8 cellular contexts compared by ENCODE assay signal in the genomic region with DNA sequence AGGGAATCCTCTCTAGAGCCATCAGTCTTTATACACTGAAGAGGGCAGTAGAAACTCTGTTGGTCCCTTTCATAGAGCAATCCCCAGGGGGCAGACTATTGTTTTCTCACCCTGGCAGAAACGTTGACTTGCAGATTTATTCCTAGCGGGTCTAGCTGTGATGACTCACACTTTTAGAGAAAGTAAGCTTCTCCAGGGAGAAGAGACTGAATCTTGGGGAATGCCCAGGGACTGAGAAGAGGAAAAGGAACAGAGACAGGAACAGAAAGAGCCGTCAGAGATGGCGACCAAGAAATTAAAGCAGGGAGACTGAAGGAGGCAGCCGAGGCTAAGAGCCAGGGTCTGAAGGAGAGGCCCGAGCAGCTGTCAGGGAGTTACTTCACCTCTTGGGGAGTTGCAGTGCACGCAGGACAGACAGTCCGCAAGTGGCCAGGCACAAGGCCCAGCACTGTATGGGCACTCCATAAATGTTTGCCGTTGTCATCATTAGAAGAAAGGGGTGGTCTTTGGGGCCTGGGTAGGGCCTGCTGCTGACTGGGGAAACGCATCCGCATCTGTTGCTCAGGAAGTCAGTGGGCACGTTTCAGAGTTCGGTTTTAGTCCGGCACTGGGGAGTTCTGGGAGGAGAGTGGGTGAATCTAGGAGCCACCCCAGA. TPM values are rescaled to one million over a fixed set of nuclear protein-coding genes. Genes with fewer than 3 reads are reported as not detected.
DNase-seq lines count a peak whose midpoint lies in the region; ATAC-seq and TF ChIP-seq lines count a peak whose summit lies in the region.

No MANE protein-coding gene starts in this region.

- BruUV-seq in Panc1 (replicated peaks; lab: Mats Ljungman, UMichigan), result no TSS peak

- H3K27me3 ChIP-seq in Panc1 (ENCODE audit: control insufficient read depth, insufficient read depth, low read length) (no peaks in the 10 kb centered on the region), psoas muscle (ENCODE audit: insufficient read depth in 3 of 3, low read length in 2 of 3) (no peaks in the 10 kb centered on the region)

- DNase-seq in AML-193 (lab: John Stamatoyannopoulos, UW) (peak; percentile 83 to 88), GM13976 (ENCODE audit: low spot score) (peak; percentile 73), Panc1 (ENCODE audit: low read depth, low spot score) (peak; percentile 67), left cardiac atrium (peak; percentile 58), psoas muscle (peak; percentile 70 to 85), NCI-H774 (lab: John Stamatoyannopoulos, UW) (no peak)

- H3K4me3 ChIP-seq in Panc1 (ENCODE audit: low read depth in 2 of 2, low read length in 2 of 2), result no peak overlapping the region
- peak overlapping the region; percentile 42 for H3K4me3 ChIP-seq in psoas muscle

- TF ChIP-seq CTCF in GM13976 (IDR thresholded peaks at IDR 0.05; ENCODE audit: borderline replicate concordance, control extremely low read depth, extremely low read depth, insufficient read depth, missing control alignments) (peak; percentile 43), Panc1 (IDR thresholded peaks at IDR 0.05) (peak; percentile 70), psoas muscle (IDR thresholded peaks at IDR 0.05) (peak; percentile 53)

- WGBS in psoas muscle, 3 donors, result 9 to 16% (median 10%) methylated on average over 14 of the region's 14 CpGs

- H3K36me3 ChIP-seq in Panc1 (ENCODE audit: control insufficient read depth, insufficient read depth, low read length) (no peaks in the 10 kb centered on the region), psoas muscle (ENCODE audit: insufficient read depth in 1 of 2, low read depth in 1 of 2) (peaks cover 0 to 9% of the 10 kb centered on the region in 2 donors)

- CTCF ChIA-PET in Panc1 (lab: Charles Lee), result interaction anchor here (1.5 kb wide), 1 partner anchor 142 kb away, joined by 4 read pairs; no protein-coding TSS in a partner anchor

- intact Hi-C loops in Panc1 (cut with micrococcal nuclease; ENCODE audit: unreplicated experiment) (no loop called here), left cardiac atrium (cut with DNase I) (no loop called here), psoas muscle (cut with DNase I) (no loop called here)

- H3K27ac ChIP-seq in Panc1 (ENCODE audit: low read length), result peak overlapping the region; percentile 82
- peak overlapping the region; percentile 33 for H3K27ac ChIP-seq in angular gyrus (ENCODE audit: low read depth, low read length)
- peak overlapping the region; percentile 83 for H3K27ac ChIP-seq in psoas muscle

- POLR2A ChIA-PET in Panc1 (lab: Charles Lee), result no interaction called here

- peaks cover 55% of the 10 kb centered on the region for H3K4me1 ChIP-seq in Panc1 (ENCODE audit: control insufficient read depth, insufficient read depth, low read length)
- H3K4me1 ChIP-seq in psoas muscle, result peaks cover 65% of the 10 kb centered on the region

- peak; percentile 54 for ATAC-seq in HG03460 (IDR thresholded peaks at IDR 0.05; ENCODE audit: unreplicated experiment)
- ATAC-seq in Panc1, result peak; percentile 64
- ATAC-seq in left cardiac atrium, result peak; percentile 47 to 59
- peak; percentile 69 to 77 (median 74) for ATAC-seq in psoas muscle

- H3K9me3 ChIP-seq in Panc1 (ENCODE audit: control insufficient read depth, insufficient read depth, low read depth, low read length), result no peaks in the 10 kb centered on the region
- H3K9me3 ChIP-seq in psoas muscle, result no peaks in the 10 kb centered on the region

- in situ Hi-C loops in GM13976 (cut with MboI; ENCODE audit: low sequenced_read_pairs, unreplicated experiment) (no loop called here), Panc1 (cut with HindIII; ENCODE audit: low pct_unique_long_range_greater_than_20kb, low sequenced_read_pairs) (no loop called here)

RNA-seq across cellular contexts. Expression of a gene that starts 13.0 kb away (rescaled TPM):
- total RNA-seq in Panc1 (2021; ENCODE audit: unreplicated experiment), result 1.1 TPM
- polyA plus RNA-seq in Panc1 (2012; ENCODE audit: insufficient read length), result 1.8 TPM
- total RNA-seq in left cardiac atrium, result 1 to 10 TPM; 5.0 to 6.8 TPM
- not detected for total RNA-seq in psoas muscle
- under 1 TPM in 2 of 3 donors, not detected in 1; 0.20 to 0.39 TPM for polyA plus RNA-seq in psoas muscle

RNA-seq across cellular contexts. Expression of a gene that starts 18.4 kb away (rescaled TPM):
- total RNA-seq in Panc1 (2021; ENCODE audit: unreplicated experiment) (108 TPM), left cardiac atrium (100 to 1,000 TPM in 1 of 2 donors, 10 to 100 TPM in 1; 89.6 to 117 TPM), psoas muscle (100 to 1,000 TPM in 3 of 4 donors, 10 to 100 TPM in 1; 38.8 to 224 (median 127) TPM)
- polyA plus RNA-seq in Panc1 (2012; ENCODE audit: insufficient read length), result 115 TPM
- 100 to 1,000 TPM in 1 of 3 donors, 10 to 100 TPM in 2; 53.7 to 117 (median 65.4) TPM for polyA plus RNA-seq in psoas muscle

RNA-seq across cellular contexts. Expression of a gene that starts 51.9 kb away (rescaled TPM):
- total RNA-seq in Panc1 (2021; ENCODE audit: unreplicated experiment), result 17.1 TPM
- 17.2 TPM for polyA plus RNA-seq in Panc1 (2012; ENCODE audit: insufficient read length)
- total RNA-seq in left cardiac atrium, result 1 to 10 TPM in 1 of 2 donors, under 1 TPM in 1; 0.85 to 3.5 TPM
- under 1 TPM; 0.30 to 0.57 (median 0.48) TPM for total RNA-seq in psoas muscle
- polyA plus RNA-seq in psoas muscle, result under 1 TPM; 0.03 to 0.39 (median 0.31) TPM

Comparison
In these comparisons a context has a peak if more than half of its experiments do, and no peak if none do; other contexts are left out.
1. H3K27ac ChIP-seq: peak in every context shown above with its lines; median percentile 83 in psoas muscle; 82 in Panc1; 33 in angular gyrus.